ENCODE assay signal across 6 cellular contexts in genomic region chr7:108947521-108947920, GRCh38.
"Had no signal": no experiment of that assay in that cellular context is flagged by ENCODE, and none has a peak within 500 bp of the region (broad histone marks: within the 10 kb centered on the region; RNA-seq: fewer than 3 reads in every experiment).

No MANE protein-coding gene starts in this region.

- DNase-seq: H9, HCEC 1CT, KBM-7 had no signal

- H3K27ac ChIP-seq: HL-60 had no signal

- H3K4me3 ChIP-seq: GM23338 had no signal

- ATAC-seq: GM23338, HepG2 had no signal
